In the genomic region with DNA sequence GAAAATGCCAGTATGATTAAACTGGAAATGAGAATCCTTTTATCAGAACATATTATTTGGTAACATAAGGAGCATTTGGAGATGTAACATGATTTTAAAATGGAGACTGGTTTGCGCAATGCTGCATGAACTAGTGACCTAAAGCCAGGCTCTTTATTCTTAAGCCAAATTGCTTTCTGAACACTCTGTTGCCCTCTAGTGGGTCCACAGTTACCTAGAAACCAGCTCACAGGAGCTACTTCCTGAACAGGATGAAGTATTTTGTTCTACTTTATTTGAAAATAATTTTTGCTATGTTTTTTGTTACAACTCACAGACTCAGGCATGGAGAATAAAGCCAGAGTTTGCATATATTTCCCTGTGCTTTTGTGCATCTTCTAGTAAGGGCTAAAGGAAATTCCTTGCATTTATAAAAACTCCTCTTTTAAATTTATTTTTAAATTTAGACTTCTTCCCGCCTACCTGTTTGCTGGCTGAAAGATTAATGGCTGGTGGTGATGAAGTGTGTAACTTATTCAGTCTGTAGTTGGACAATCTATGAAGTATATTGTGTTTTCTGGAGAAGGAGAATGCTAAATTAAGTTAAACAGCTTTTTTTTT, we compare ENCODE assay signal across 8 cellular contexts.
DNase-seq lines count a peak whose midpoint lies in the region; ATAC-seq and TF ChIP-seq lines count a peak whose summit lies in the region.

No MANE protein-coding gene starts in this region.

- no peak overlapping the region for H3K4me3 ChIP-seq in NB4 (ENCODE audit: low read depth, low read length)

- TF ChIP-seq CTCF in NB4 (IDR thresholded peaks at IDR 0.05; ENCODE audit: low read depth, low read length): peak; percentile 67

- TF ChIP-seq POLR2A in NB4 (IDR thresholded peaks at IDR 0.05; ENCODE audit: extremely low read depth, insufficient read length): no peak

- ATAC-seq in GM21447 (IDR thresholded peaks at IDR 0.05; ENCODE audit: unreplicated experiment): peak; percentile 50
- ATAC-seq in GM19467 (IDR thresholded peaks at IDR 0.05; ENCODE audit: unreplicated experiment): no peak
- ATAC-seq in HG03565 (IDR thresholded peaks at IDR 0.05; ENCODE audit: unreplicated experiment): no peak

- in situ Hi-C loops in SK-MEL-5 (cut with HindIII; ENCODE audit: low pct_unique_long_range_greater_than_20kb, low sequenced_read_pairs): no loop called here

- DNase-seq in D341Med (ENCODE audit: low spot score) (peak; percentile 43), NB4 (ENCODE audit: low read depth) (peak; percentile 76), SK-MEL-5 (ENCODE audit: low read depth, low spot score) (peak; percentile 83), epidermal melanocyte (ENCODE audit: insufficient read length, low spot score) (peak; percentile 50), midbrain (lab: John Stamatoyannopoulos, UW) (peak; percentile 73)
